In the genomic region with DNA sequence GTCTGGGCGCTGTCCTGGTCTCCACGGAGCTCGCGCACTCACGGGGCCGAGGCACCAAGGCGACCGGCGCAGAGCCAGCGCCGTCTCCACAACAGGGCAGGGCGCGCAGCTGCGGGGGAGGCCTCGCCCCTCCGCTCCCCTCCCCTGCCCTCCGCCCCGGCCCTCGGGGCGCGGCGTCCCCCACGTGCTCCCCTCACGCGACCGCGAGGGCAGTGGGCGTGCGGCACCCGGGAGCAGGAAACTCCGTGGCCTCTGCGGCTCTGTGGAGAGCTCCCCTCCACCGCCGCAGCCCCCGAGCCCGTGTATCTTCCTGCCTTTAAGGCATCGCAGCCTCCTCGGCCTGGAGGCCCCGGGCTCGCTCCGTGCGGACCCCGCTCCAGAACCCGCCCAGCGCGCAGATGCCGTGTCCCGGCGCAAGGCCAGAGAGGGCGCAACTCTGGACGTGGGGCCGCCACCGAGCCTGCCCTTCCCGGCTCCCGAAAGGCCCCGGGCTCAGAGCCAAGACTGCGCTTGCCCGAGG, we compare ENCODE assay signal across 8 cellular contexts. TPM values are rescaled to one million over a fixed set of nuclear protein-coding genes. Genes with fewer than 3 reads are reported as not detected.
A peak's percentile ranks its signal among the peaks of the same experiment; 100 is the strongest.
DNase-seq lines count a peak whose midpoint lies in the region; TF ChIP-seq lines count a peak whose summit lies in the region.

No MANE protein-coding gene starts in this region.

- H3F3A ChIP-seq in MM.1S (ENCODE audit: insufficient read depth, low read length) = peaks cover 28% of the 10 kb centered on the region; the same call in 1 of the 2 replicates

- peaks cover 11% of the 10 kb centered on the region for H3K4me1 ChIP-seq in HAP-1
- H3K4me1 ChIP-seq in MM.1S (ENCODE audit: low read length) = peaks cover 19% of the 10 kb centered on the region; the same call in 1 of the 2 replicates
- peaks cover 36% of the 10 kb centered on the region for H3K4me1 ChIP-seq in colonic mucosa
- peaks cover 8 to 49% (median 21%) of the 10 kb centered on the region in 4 donors for H3K4me1 ChIP-seq in liver (ENCODE audit: control insufficient read depth in 4 of 4, insufficient read depth in 4 of 4, low read length in 3 of 4)

- no peaks in the 10 kb centered on the region for H3K9me2 ChIP-seq in MM.1S (replicated peaks; ENCODE audit: insufficient read depth, low read length)

- no peak for TF ChIP-seq RAD21 in liver (IDR thresholded peaks at IDR 0.05)

- intact Hi-C loops in colonic mucosa (cut with DNase I) = no loop called here

- TF ChIP-seq CTCF in MM.1S (IDR thresholded peaks at IDR 0.05; ENCODE audit: low read length) (peak; percentile 29), WI38 (IDR thresholded peaks at IDR 0.05; ENCODE audit: low read depth, low read length) (no peak), colonic mucosa (IDR thresholded peaks at IDR 0.05) (no peak), liver (IDR thresholded peaks at IDR 0.05; ENCODE audit: low read depth, low read length, missing input control) (no peak)

- peak; percentile 86 for DNase-seq in DMS 273 (lab: John Stamatoyannopoulos, UW; ENCODE audit: unreplicated experiment)
- no peak for DNase-seq in DMS 273 treated with DMSO at 0.1 percent for 48 hours (lab: John Stamatoyannopoulos, UW)
- DNase-seq in HAP-1 (ENCODE audit: low spot score in 2 of 2) = peak in 1 of 2 experiments; percentile 71
- DNase-seq in MM.1S = peak; percentile 70
- peak; percentile 81 for DNase-seq in colonic mucosa
- peak; percentile 67 for DNase-seq in stimulated activated CD4-positive, alpha-beta T cell treated with anti-CD3 and anti-CD28 coated beads, Interleukin-4, amount 100 ng/mL, for 24 hours

- in situ Hi-C loops in HAP-1 (cut with MboI; ENCODE audit: low sequenced_read_pairs) = loop anchor here (25.0 kb wide), 1 partner anchor 453 kb away; a partner anchor contains a TSS

- H3K27me3 ChIP-seq in HAP-1 (ENCODE audit: low read depth) (no peaks in the 10 kb centered on the region), MM.1S (replicated peaks; ENCODE audit: insufficient read depth, low read length) (peaks cover 8% of the 10 kb centered on the region), colonic mucosa (no peaks in the 10 kb centered on the region), liver (ENCODE audit: control insufficient read depth in 4 of 4, insufficient read depth in 4 of 4, low read length in 3 of 4) (no peaks in the 10 kb centered on the region)

- H3K36me3 ChIP-seq in HAP-1 (replicated peaks) (peaks cover 30% of the 10 kb centered on the region), MM.1S (replicated peaks; ENCODE audit: insufficient read depth, low read length) (no peaks in the 10 kb centered on the region; the same call in 1 of the 2 replicates), colonic mucosa (peaks cover 10% of the 10 kb centered on the region), liver (ENCODE audit: control insufficient read depth in 4 of 4, insufficient read depth in 3 of 4, low read depth in 1 of 4, low read length in 3 of 4) (peaks cover 0 to 11% (median 5%) of the 10 kb centered on the region in 4 donors)

- H3K79me2 ChIP-seq in MM.1S (ENCODE audit: low read length) = peaks cover 31% of the 10 kb centered on the region

- peak overlapping the region; percentile 86 for H2AFZ ChIP-seq in MM.1S (ENCODE audit: low read length)

- H3K9ac ChIP-seq in MM.1S (ENCODE audit: low read length) = peak overlapping the region; percentile 83
- peak overlapping the region; percentile 78 to 91 for H3K9ac ChIP-seq in colonic mucosa (ENCODE audit: low read depth in 2 of 2, low read length in 2 of 2)
- H3K9ac ChIP-seq in liver (ENCODE audit: low read depth in 1 of 2, low read length in 2 of 2) = peak overlapping the region in 1 of 2 donors; percentile 38

- WGBS in liver = under 1% methylated on average over 58 of the region's 58 CpGs

- peaks cover 16% of the 10 kb centered on the region for H4K20me1 ChIP-seq in MM.1S (ENCODE audit: insufficient read depth, low read length)

- H3K27ac ChIP-seq in MM.1S (ENCODE audit: low read length) = peak overlapping the region; percentile 92
- peak overlapping the region; percentile 99 for H3K27ac ChIP-seq in colonic mucosa
- H3K27ac ChIP-seq in liver (ENCODE audit: low read depth in 1 of 2, low read length in 2 of 2) = peak overlapping the region; percentile 74 to 92

- H3K4me2 ChIP-seq in MM.1S (ENCODE audit: low read depth, low read length) = peak overlapping the region; percentile 83

- H3K4me3 ChIP-seq in HAP-1 = peak overlapping the region; percentile 81
- peak overlapping the region; percentile 93 for H3K4me3 ChIP-seq in MM.1S (ENCODE audit: low read length)
- peak overlapping the region; percentile 67 for H3K4me3 ChIP-seq in WI38 (ENCODE audit: low read depth, low read length)
- H3K4me3 ChIP-seq in colonic mucosa = peak overlapping the region; percentile 67
- peak overlapping the region; percentile 43 to 57 (median 49) for H3K4me3 ChIP-seq in liver (ENCODE audit: low read depth in 1 of 3, low read length in 3 of 3)

- H3K9me3 ChIP-seq in HAP-1 (no peaks in the 10 kb centered on the region), MM.1S (replicated peaks; ENCODE audit: insufficient read depth, low read length) (no peaks in the 10 kb centered on the region), colonic mucosa (no peaks in the 10 kb centered on the region), liver (ENCODE audit: control insufficient read depth in 4 of 4, low read length in 3 of 4) (no peaks in the 10 kb centered on the region)

TF ChIP-seq in liver, 16 proteins besides CTCF, POLR2A, EP300 and RAD21:
- TF ChIP-seq TAF1 (conservative IDR thresholded peaks at IDR 0.05) (no peak), FOXA1 (IDR thresholded peaks at IDR 0.05) (no peak), SP1 (IDR thresholded peaks at IDR 0.05) (no peak), JUND (IDR thresholded peaks at IDR 0.05) (no peak)
- TF ChIP-seq, protein P1, sequence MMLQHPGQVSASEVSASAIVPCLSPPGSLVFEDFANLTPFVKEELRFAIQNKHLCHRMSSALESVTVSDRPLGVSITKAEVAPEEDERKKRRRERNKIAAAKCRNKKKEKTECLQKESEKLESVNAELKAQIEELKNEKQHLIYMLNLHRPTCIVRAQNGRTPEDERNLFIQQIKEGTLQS (IDR thresholded peaks at IDR 0.05) = no peak

RNA-seq across cellular contexts. Expression of a gene that starts 0.7 kb away (rescaled TPM):
- total RNA-seq in colonic mucosa = 100 to 1,000 TPM; 303 to 779 TPM
- 100 to 1,000 TPM; 179 to 191 TPM for total RNA-seq in liver
- polyA plus RNA-seq in liver = 100 to 1,000 TPM; 173 to 199 TPM

RNA-seq across cellular contexts. Expression of a gene that starts 9.7 kb away (rescaled TPM):
- not detected for total RNA-seq in colonic mucosa
- total RNA-seq in liver = not detected
- polyA plus RNA-seq in liver = not detected

RNA-seq across cellular contexts. Expression of a gene that starts 10.7 kb away (rescaled TPM):
- total RNA-seq in colonic mucosa (not detected), liver (not detected)
- not detected for polyA plus RNA-seq in liver

RNA-seq across cellular contexts. Expression of a gene that starts 13.1 kb away (rescaled TPM):
- total RNA-seq in colonic mucosa (not detected), liver (not detected)
- polyA plus RNA-seq in liver = not detected

RNA-seq across cellular contexts. Expression of a gene that starts 14.7 kb away (rescaled TPM):
- 10 to 100 TPM; 62.1 to 87.1 TPM for total RNA-seq in colonic mucosa
- total RNA-seq in liver = 10 to 100 TPM; 16.5 to 19.7 TPM
- polyA plus RNA-seq in liver = 10 to 100 TPM in 1 of 2 donors, 1 to 10 TPM in 1; 4.7 to 24.6 TPM
